Comparison of ENCODE assay signal across 23 cellular contexts in genomic region chr9:114613919-114614318, GRCh38. TPM values are rescaled to one million over a fixed set of nuclear protein-coding genes. Genes with fewer than 3 reads are reported as not detected.
DNase-seq lines count a peak whose midpoint lies in the region; ATAC-seq, FAIRE-seq and TF ChIP-seq lines count a peak whose summit lies in the region.
"Had no signal": no experiment of that assay in that cellular context is flagged by ENCODE, and none has a peak within 500 bp of the region (broad histone marks: within the 10 kb centered on the region; RNA-seq: fewer than 3 reads in every experiment).

No MANE protein-coding gene starts in this region.

- peak overlapping the region; percentile 84 for H3K4me2 ChIP-seq in OCI-LY3 (ENCODE audit: low read length)

- H3K9me3 ChIP-seq in OCI-LY3 (ENCODE audit: insufficient read depth, low read length) (peaks cover 3% of the 10 kb centered on the region; the same call in 1 of the 2 replicates), SJCRH30 (replicated peaks) (no peaks in the 10 kb centered on the region)
- H3K9me3 ChIP-seq: neutrophil, right atrium auricular region had no signal

- H3K27ac Mint-ChIP-seq in activated naive CD4-positive, alpha-beta T cell treated with anti-CD3 and anti-CD28 coated beads, Interleukin-2, amount 50 U/mL, for 24 hours = peak overlapping the region; percentile 63
- H3K27ac Mint-ChIP-seq in activated naive CD4-positive, alpha-beta T cell treated with anti-CD3 and anti-CD28 coated beads, Interleukin-2, amount 50 U/mL, for 72 hours = peak overlapping the region in 1 of 2 donors; percentile 1
- peak overlapping the region; percentile 32 for H3K27ac Mint-ChIP-seq in central memory CD8-positive, alpha-beta T cell (ENCODE audit: low read depth)
- peak overlapping the region; percentile 88 for H3K27ac Mint-ChIP-seq in stimulated activated naive B cell treated with anti-CD40 and anti-IgM and Interleukin-4, amounts not matched to agents 10 μg/mL and 1 μg/mL and 100 μg/mL, for 72 hours
- H3K27ac Mint-ChIP-seq in nephron progenitor cell = no peak overlapping the region

- peaks cover 97% of the 10 kb centered on the region for H3K79me2 ChIP-seq in OCI-LY3 (ENCODE audit: low read length)

- H3K4me1 Mint-ChIP-seq in activated naive CD4-positive, alpha-beta T cell treated with anti-CD3 and anti-CD28 coated beads, Interleukin-2, amount 50 U/mL, for 24 hours = peaks cover 58% of the 10 kb centered on the region
- peaks cover 50% of the 10 kb centered on the region for H3K4me1 Mint-ChIP-seq in central memory CD8-positive, alpha-beta T cell
- peaks cover 51 to 86% of the 10 kb centered on the region in 2 donors for H3K4me1 Mint-ChIP-seq in stimulated activated naive B cell treated with anti-CD40 and anti-IgM and Interleukin-4, amounts not matched to agents 10 μg/mL and 1 μg/mL and 100 μg/mL, for 72 hours
- peaks cover 23% of the 10 kb centered on the region for H3K4me1 Mint-ChIP-seq in nephron progenitor cell

- H3K36me3 ChIP-seq in OCI-LY3 (replicated peaks; ENCODE audit: low read depth, low read length) (peaks cover 42% of the 10 kb centered on the region), SJCRH30 (peaks cover 2% of the 10 kb centered on the region; the same call in 1 of the 2 replicates)
- H3K36me3 ChIP-seq: neutrophil, right atrium auricular region had no signal

- no peaks in the 10 kb centered on the region for H3K9me3 Mint-ChIP-seq in activated naive CD4-positive, alpha-beta T cell treated with anti-CD3 and anti-CD28 coated beads, Interleukin-2, amount 50 U/mL, for 24 hours
- H3K9me3 Mint-ChIP-seq in activated naive CD4-positive, alpha-beta T cell treated with anti-CD3 and anti-CD28 coated beads, Interleukin-2, amount 50 U/mL, for 72 hours = no peaks in the 10 kb centered on the region
- no peaks in the 10 kb centered on the region for H3K9me3 Mint-ChIP-seq in central memory CD8-positive, alpha-beta T cell
- H3K9me3 Mint-ChIP-seq in stimulated activated naive B cell treated with anti-CD40 and anti-IgM and Interleukin-4, amounts not matched to agents 10 μg/mL and 1 μg/mL and 100 μg/mL, for 72 hours = peaks cover 0 to 2% of the 10 kb centered on the region in 2 donors
- H3K9me3 Mint-ChIP-seq in nephron progenitor cell = peaks cover 3% of the 10 kb centered on the region
- H3K9me3 Mint-ChIP-seq: mesothelial cell of epicardium had no signal

- H4K20me1 ChIP-seq in OCI-LY3 (ENCODE audit: insufficient read depth, low read length) = no peaks in the 10 kb centered on the region

- H3K27ac ChIP-seq in OCI-LY3 (ENCODE audit: low read length) (peak overlapping the region; percentile 98), SJCRH30 (no peak overlapping the region)
- H3K27ac ChIP-seq: foreskin keratinocyte, right atrium auricular region had no signal

- no peak for ATAC-seq in activated naive CD4-positive, alpha-beta T cell treated with anti-CD3 and anti-CD28 coated beads, Interleukin-2, amount 50 U/mL, for 72 hours
- no peak for ATAC-seq in central memory CD8-positive, alpha-beta T cell (replicated peaks; ENCODE audit: extremely low read depth, poor library complexity, severe bottlenecking)
- ATAC-seq in stimulated activated naive B cell treated with anti-CD40 and anti-IgM and Interleukin-4, amounts not matched to agents 10 μg/mL and 1 μg/mL and 100 μg/mL, for 72 hours (replicated peaks) = no peak
- ATAC-seq: foreskin keratinocyte had no signal

- no peak overlapping the region for H2AFZ ChIP-seq in OCI-LY3 (ENCODE audit: low read depth, low read length)

- H3K27me3 ChIP-seq in OCI-LY3 (ENCODE audit: low read depth, low read length) (no peaks in the 10 kb centered on the region), SJCRH30 (no peaks in the 10 kb centered on the region)
- H3K27me3 ChIP-seq: foreskin keratinocyte, right atrium auricular region had no signal

- H3K4me3 ChIP-seq in OCI-LY3 (ENCODE audit: low read length) (peak overlapping the region; percentile 85; the same call in 1 of the 2 replicates), SJCRH30 (no peak overlapping the region)
- H3K4me3 ChIP-seq: right atrium auricular region had no signal

- TF ChIP-seq CTCF in OCI-LY3 (IDR thresholded peaks at IDR 0.05; ENCODE audit: low read depth, low read length) (no peak), nephron progenitor cell (IDR thresholded peaks at IDR 0.05) (no peak)

- H3K4me1 ChIP-seq in OCI-LY3 (ENCODE audit: low read length) (peaks cover 64% of the 10 kb centered on the region), SJCRH30 (peaks cover 7% of the 10 kb centered on the region; the same call in 1 of the 2 replicates)

- no peaks in the 10 kb centered on the region for H3K27me3 Mint-ChIP-seq in activated naive CD4-positive, alpha-beta T cell treated with anti-CD3 and anti-CD28 coated beads, Interleukin-2, amount 50 U/mL, for 24 hours
- H3K27me3 Mint-ChIP-seq in central memory CD8-positive, alpha-beta T cell = no peaks in the 10 kb centered on the region
- no peaks in the 10 kb centered on the region for H3K27me3 Mint-ChIP-seq in stimulated activated naive B cell treated with anti-CD40 and anti-IgM and Interleukin-4, amounts not matched to agents 10 μg/mL and 1 μg/mL and 100 μg/mL, for 72 hours
- peaks cover 7% of the 10 kb centered on the region for H3K27me3 Mint-ChIP-seq in nephron progenitor cell (ENCODE audit: low read depth, poor library complexity)

- no peak overlapping the region for H3K4me3 Mint-ChIP-seq in activated naive CD4-positive, alpha-beta T cell treated with anti-CD3 and anti-CD28 coated beads, Interleukin-2, amount 50 U/mL, for 24 hours
- H3K4me3 Mint-ChIP-seq in central memory CD8-positive, alpha-beta T cell = no peak overlapping the region
- H3K4me3 Mint-ChIP-seq in stimulated activated naive B cell treated with anti-CD40 and anti-IgM and Interleukin-4, amounts not matched to agents 10 μg/mL and 1 μg/mL and 100 μg/mL, for 72 hours = no peak overlapping the region
- no peak overlapping the region for H3K4me3 Mint-ChIP-seq in nephron progenitor cell
- H3K4me3 Mint-ChIP-seq: mesothelial cell of epicardium had no signal

- peaks cover 7% of the 10 kb centered on the region for H3K36me3 Mint-ChIP-seq in activated naive CD4-positive, alpha-beta T cell treated with anti-CD3 and anti-CD28 coated beads, Interleukin-2, amount 50 U/mL, for 24 hours
- H3K36me3 Mint-ChIP-seq in activated naive CD4-positive, alpha-beta T cell treated with anti-CD3 and anti-CD28 coated beads, Interleukin-2, amount 50 U/mL, for 72 hours = peaks cover 18 to 35% of the 10 kb centered on the region in 2 donors
- peaks cover 11% of the 10 kb centered on the region for H3K36me3 Mint-ChIP-seq in central memory CD8-positive, alpha-beta T cell (ENCODE audit: insufficient read depth)
- peaks cover 23 to 46% of the 10 kb centered on the region in 2 donors for H3K36me3 Mint-ChIP-seq in stimulated activated naive B cell treated with anti-CD40 and anti-IgM and Interleukin-4, amounts not matched to agents 10 μg/mL and 1 μg/mL and 100 μg/mL, for 72 hours
- H3K36me3 Mint-ChIP-seq in nephron progenitor cell (ENCODE audit: low read depth) = peaks cover 4% of the 10 kb centered on the region

- peak overlapping the region; percentile 97; the same call in 1 of the 2 replicates for H3K9ac ChIP-seq in OCI-LY3 (ENCODE audit: low read length)

- no peak for DNase-seq in activated naive CD4-positive, alpha-beta T cell treated with anti-CD3 and anti-CD28 coated beads, Interleukin-2, amount 50 U/mL, for 72 hours (ENCODE audit: low spot score in 2 of 2)
- no peak for DNase-seq in central memory CD8-positive, alpha-beta T cell (ENCODE audit: low spot score in 2 of 2)
- no peak for DNase-seq in stimulated activated naive B cell treated with anti-CD40 and anti-IgM and Interleukin-4, amounts not matched to agents 10 μg/mL and 1 μg/mL and 100 μg/mL, for 72 hours
- DNase-seq in frontal cortex (ENCODE audit: low spot score in 2 of 2) (no peak), nephron progenitor cell (no peak), SJCRH30 (no peak)
- DNase-seq: activated CD4-positive, alpha-beta T cell treated with anti-CD3 and anti-CD28 coated beads for 48 hours; aorta; foreskin keratinocyte; GDM1; NCI-H2081; NCI-H510A treated with DMSO at 0.1 percent for 48 hours; SHP77 treated with DMSO at 0.1 percent for 48 hours; substantia nigra; T1000 had no signal

- FAIRE-seq in frontal cortex (lab: Jason Lieb, UNC) = no peak
- FAIRE-seq: colon, GM12892 had no signal

RNA-seq across cellular contexts. Expression of gene TMEM268, which starts 2.8 kb away (rescaled TPM):
- 10 to 100 TPM; 20.4 to 31.4 TPM for total RNA-seq in activated naive CD4-positive, alpha-beta T cell treated with anti-CD3 and anti-CD28 coated beads, Interleukin-2, amount 50 U/mL, for 72 hours
- 16.7 TPM for total RNA-seq in frontal cortex
- total RNA-seq in SJCRH30 (2014; rRNA removed; shearing (Covaris generic)) = 9.8 and 10.2 TPM in 2 replicates

RNA-seq across cellular contexts. Expression of gene ATP6V1G1, which starts 26.4 kb away (rescaled TPM):
- 10 to 100 TPM; 37.4 to 37.8 TPM for total RNA-seq in activated naive CD4-positive, alpha-beta T cell treated with anti-CD3 and anti-CD28 coated beads, Interleukin-2, amount 50 U/mL, for 72 hours
- 108 TPM for total RNA-seq in frontal cortex
- total RNA-seq in SJCRH30 (2014; rRNA removed; shearing (Covaris generic)) = 125 and 128 TPM in 2 replicates

RNA-seq across cellular contexts. Expression of gene TEX53, which starts 43.7 kb away (rescaled TPM):
- total RNA-seq in activated naive CD4-positive, alpha-beta T cell treated with anti-CD3 and anti-CD28 coated beads, Interleukin-2, amount 50 U/mL, for 72 hours = not detected
- total RNA-seq in frontal cortex = not detected
- total RNA-seq in SJCRH30 (2014; rRNA removed; shearing (Covaris generic)) = not detected in 2 replicates
- total RNA-seq: aorta, foreskin keratinocyte, IMR-90, mesothelial cell of epicardium, right atrium auricular region had no signal
